1 cellular context compared by ENCODE assay signal in genomic region chr2:25041928-25042320, GRCh38.
A peak's percentile ranks its signal among the peaks of the same experiment; 100 is the strongest.
TF ChIP-seq lines count a peak whose summit lies in the region.

Gene EFR3B, plus strand, starts transcription at chr2:25042076. Its CDS starts 237 bp downstream, at chr2:25042313.

TF ChIP-seq in HepG2, 621 proteins besides CTCF, POLR2A, EP300 and RAD21 (continued from another document and continues in another):
- TF ChIP-seq ZHX2 (IDR thresholded peaks at IDR 0.05; ENCODE audit: low read depth) (no peak), ZHX2 (CRISPR knock-in tag; IDR thresholded peaks at IDR 0.05; ENCODE audit: borderline replicate concordance) (no peak), TCF12 (IDR thresholded peaks at IDR 0.05) (no peak), TCF12 (CRISPR knock-in tag; IDR thresholded peaks at IDR 0.05) (no peak), PAF1 (CRISPR knock-in tag; IDR thresholded peaks at IDR 0.05) (no peak), NR0B2 (CRISPR knock-in tag; IDR thresholded peaks at IDR 0.05) (no peak), AGO1 (IDR thresholded peaks at IDR 0.05; ENCODE audit: low read depth, low read length, poor library complexity, severe bottlenecking) (no peak), TFDP1 (CRISPR knock-in tag; IDR thresholded peaks at IDR 0.05; ENCODE audit: borderline replicate concordance) (peak; percentile 48; the same call in 1 of the 2 replicates), HNRNPK (IDR thresholded peaks at IDR 0.05; ENCODE audit: low read depth, low read length, poor library complexity, severe bottlenecking) (no peak), KLF16 (CRISPR knock-in tag; IDR thresholded peaks at IDR 0.05) (no peak), EED (CRISPR knock-in tag; IDR thresholded peaks at IDR 0.05) (no peak), CBFB (CRISPR knock-in tag; IDR thresholded peaks at IDR 0.05) (no peak), ZBTB3 (CRISPR knock-in tag; IDR thresholded peaks at IDR 0.05; ENCODE audit: borderline replicate concordance, low read depth) (no peak), ZNF792 (CRISPR knock-in tag; IDR thresholded peaks at IDR 0.05) (no peak), ZUFSP (CRISPR knock-in tag; IDR thresholded peaks at IDR 0.05; ENCODE audit: borderline replicate concordance) (no peak), TAF1 (CRISPR knock-in tag; IDR thresholded peaks at IDR 0.05) (no peak), ATM (IDR thresholded peaks at IDR 0.05; ENCODE audit: borderline replicate concordance) (no peak), KAT8 (CRISPR knock-in tag; IDR thresholded peaks at IDR 0.05) (0 out of 2 replicates have a peak, but pooled peaks have one; percentile 5), ARID2 (CRISPR knock-in tag; IDR thresholded peaks at IDR 0.05; ENCODE audit: borderline replicate concordance) (no peak), ZNF569 (CRISPR knock-in tag; IDR thresholded peaks at IDR 0.05; ENCODE audit: borderline replicate concordance) (no peak), ZSCAN20 (CRISPR knock-in tag; IDR thresholded peaks at IDR 0.05; ENCODE audit: borderline replicate concordance) (no peak), ELF3 (CRISPR knock-in tag; IDR thresholded peaks at IDR 0.05) (no peak), CCDC6 (CRISPR knock-in tag; IDR thresholded peaks at IDR 0.05) (no peak), ZBTB46 (CRISPR knock-in tag; IDR thresholded peaks at IDR 0.05; ENCODE audit: borderline replicate concordance) (no peak), NFIC (IDR thresholded peaks at IDR 0.05; ENCODE audit: low read length) (no peak), ZNF558 (CRISPR knock-in tag; IDR thresholded peaks at IDR 0.05; ENCODE audit: borderline replicate concordance) (peak; percentile 78; the same call in 1 of the 2 replicates), RBFOX2 (IDR thresholded peaks at IDR 0.05; ENCODE audit: low read depth, low read length) (no peak), ZNF800 (CRISPR knock-in tag; IDR thresholded peaks at IDR 0.05) (no peak; the same call in 1 of the 2 replicates), AFF4 (CRISPR knock-in tag; IDR thresholded peaks at IDR 0.05) (no peak), FUBP1 (CRISPR knock-in tag; IDR thresholded peaks at IDR 0.05; ENCODE audit: borderline replicate concordance) (no peak), PAXIP1 (CRISPR knock-in tag; conservative IDR thresholded peaks at IDR 0.05) (no peak), NCOA2 (CRISPR knock-in tag; IDR thresholded peaks at IDR 0.05) (no peak), ZNF333 (CRISPR knock-in tag; IDR thresholded peaks at IDR 0.05; ENCODE audit: borderline replicate concordance) (no peak), MAZ (IDR thresholded peaks at IDR 0.05; ENCODE audit: borderline replicate concordance, low read depth, low read length) (peak; percentile 27; the same call in 1 of the 2 replicates), MAZ (CRISPR knock-in tag; IDR thresholded peaks at IDR 0.05; ENCODE audit: low read depth) (no peak), ZNF557 (CRISPR knock-in tag; IDR thresholded peaks at IDR 0.05) (no peak), KMT2A (CRISPR knock-in tag; IDR thresholded peaks at IDR 0.05) (0 out of 2 replicates have a peak, but pooled peaks have one; percentile 34)
